10 cellular contexts compared by ENCODE assay signal in genomic region chr9:88280816-88281382, GRCh38.
DNase-seq lines count a peak whose midpoint lies in the region; ATAC-seq lines count a peak whose summit lies in the region.
"Had no signal": no experiment of that assay in that cellular context is flagged by ENCODE, and none has a peak within 500 bp of the region (broad histone marks: within the 10 kb centered on the region; RNA-seq: fewer than 3 reads in every experiment).

No MANE protein-coding gene starts in this region.

- ATAC-seq in HG02885 (IDR thresholded peaks at IDR 0.05; ENCODE audit: poor library complexity, unreplicated experiment), result no peak

- DNase-seq in D341Med (ENCODE audit: low spot score), result peak; percentile 43
- peak; percentile 12 for DNase-seq in LoVo (ENCODE audit: low spot score)
- peak; percentile 67 for DNase-seq in amniotic epithelial cell (ENCODE audit: low read depth)
- peak; percentile 43 for DNase-seq in mesenteric fat pad (ENCODE audit: low spot score)
- DNase-seq in NCI-H69 (lab: John Stamatoyannopoulos, UW), result no peak
- DNase-seq in NCI-H2081 (lab: John Stamatoyannopoulos, UW), result no peak
- no peak for DNase-seq in NCI-H146 treated with DMSO at 0.1 percent for 48 hours (lab: John Stamatoyannopoulos, UW; ENCODE audit: unreplicated experiment)
- DNase-seq: activated B cell treated with CpG ODN at 0.5 μM for 24 hours; stimulated activated CD4-positive, alpha-beta T cell treated with anti-CD3 and anti-CD28 coated beads, Interleukin-4, amount 100 ng/mL, for 4 hours had no signal

Comparison
In these comparisons a context has a peak if more than half of its experiments do, and no peak if none do; other contexts are left out.
1. DNase-seq: peak in D341Med (single experiment), LoVo (single experiment), amniotic epithelial cell (single experiment) and mesenteric fat pad (single experiment); none in NCI-H69 (single experiment), NCI-H2081 (0 of 2) and NCI-H146 treated with DMSO at 0.1 percent for 48 hours (single experiment).